Comparison of ENCODE assay signal across 10 cellular contexts in the genomic region with DNA sequence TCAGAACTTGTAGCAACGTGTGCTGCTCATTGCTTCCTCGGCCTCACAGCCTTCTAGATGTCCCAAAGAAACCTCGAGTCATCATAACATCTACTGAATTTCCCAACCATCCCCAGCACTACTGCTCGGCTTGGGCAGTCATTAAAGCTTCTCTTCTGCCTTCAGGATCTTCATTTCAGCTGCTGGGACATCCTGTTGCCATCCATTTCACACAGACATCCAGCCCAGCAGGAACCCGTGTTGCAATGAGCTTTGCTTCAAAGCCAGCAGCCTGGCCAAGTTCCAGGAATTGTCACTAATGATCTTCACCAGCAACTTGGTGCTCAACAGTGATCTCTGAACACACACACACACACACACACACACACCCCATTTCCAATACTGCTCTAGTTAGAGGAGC. TPM values are rescaled to one million over a fixed set of nuclear protein-coding genes. Genes with fewer than 3 reads are reported as not detected.
DNase-seq lines count a peak whose midpoint lies in the region; ATAC-seq and TF ChIP-seq lines count a peak whose summit lies in the region.
"Had no signal": no experiment of that assay in that cellular context is flagged by ENCODE, and none has a peak within 500 bp of the region (broad histone marks: within the 10 kb centered on the region; RNA-seq: fewer than 3 reads in every experiment).

No MANE protein-coding gene starts in this region.

- peaks cover 0 to 3% (median 0%) of the 10 kb centered on the region in 3 donors for H3K9me3 Mint-ChIP-seq in T-cell

- POLR2A ChIA-PET in HCT116 (lab: Charles Lee): interaction anchor here (0.9 kb wide), 1 partner anchor 18 kb away, joined by 5 read pairs; no protein-coding TSS in a partner anchor
- POLR2A ChIA-PET in T-cell (lab: Charles Lee): no interaction called here

- RAD21 ChIA-PET in HCT116 (lab: Charles Lee; ENCODE audit: low non-redundant PET in 1 of 2, low total read pairs in 2 of 2, uncharacterized antibody in 2 of 2, unreplicated experiment in 2 of 2): no interaction called here

- no peak overlapping the region for H3K9ac ChIP-seq in HCT116 (ENCODE audit: low read length)

- H3K4me3 ChIP-seq in HCT116 (replicated peaks in 1 of 2; ENCODE audit: low read depth in 1 of 2, low read length in 2 of 2) (no peak overlapping the region), skeletal muscle cell (ENCODE audit: low read depth, low read length) (no peak overlapping the region)

- BruUV-seq in HCT116 (replicated peaks; lab: Mats Ljungman, UMichigan): no TSS peak

- no peak overlapping the region for H3K4me3 Mint-ChIP-seq in T-cell

- H3K27ac Mint-ChIP-seq in T-cell: no peak overlapping the region

- H3K9me3 ChIP-seq in HCT116 (ENCODE audit: control insufficient read depth in 1 of 2, insufficient read depth in 1 of 2, low read depth in 1 of 2, low read length in 2 of 2): no peaks in the 10 kb centered on the region

- no peaks in the 10 kb centered on the region for H3K4me1 Mint-ChIP-seq in T-cell

- peak; percentile 27; the same call in 1 of the 2 replicates for ATAC-seq in HCT116
- peak; percentile 39 for ATAC-seq in SK-N-SH treated with all-trans-retinoic acid at 6 μM for 48 hours
- peak; percentile 65 to 66 for ATAC-seq in left cardiac atrium
- ATAC-seq in T-cell (replicated peaks in 1 of 4): no peak
- no peak for ATAC-seq in GM21825 (IDR thresholded peaks at IDR 0.05; ENCODE audit: unreplicated experiment)

- H3K36me3 Mint-ChIP-seq in T-cell: no peaks in the 10 kb centered on the region

- peaks cover 3% of the 10 kb centered on the region; the same call in 1 of the 2 replicates for H3K79me2 ChIP-seq in HCT116 (ENCODE audit: insufficient read depth, low read length)

- TF ChIP-seq RAD21 in HCT116 (IDR thresholded peaks at IDR 0.05; ENCODE audit: low read depth): no peak

- peaks cover 3 to 5% of the 10 kb centered on the region in 2 donors for H3K27me3 Mint-ChIP-seq in T-cell

- CTCF ChIA-PET in HCT116 (lab: Charles Lee): no interaction called here
- CTCF ChIA-PET in T-cell (lab: Charles Lee): interaction anchor here in 1 of 2 donors (0.6 kb wide), 1 partner anchor 144 kb away, joined by 6 read pairs; no protein-coding TSS in a partner anchor

- no peak for TF ChIP-seq POLR2A in HCT116 (IDR thresholded peaks at IDR 0.05; ENCODE audit: borderline replicate concordance, extremely low read depth, insufficient read depth, insufficient read length)

- no peak for DNase-seq in HCT116 (ENCODE audit: low read depth, low spot score)
- peak; percentile 82 for DNase-seq in left cardiac atrium
- DNase-seq in skeletal muscle cell (ENCODE audit: low read depth): peak; percentile 87
- no peak for DNase-seq in T-cell
- DNase-seq in iPS-NIHi11 (ENCODE audit: low spot score): no peak
- no peak for DNase-seq in stimulated activated CD8-positive, alpha-beta memory T cell treated with anti-CD3 and anti-CD28 coated beads, Interleukin-4, amount 100 ng/mL, for 48 hours
- DNase-seq: activated CD4-positive, alpha-beta T cell treated with anti-CD3 and anti-CD28 coated beads, Interleukin-2, amount 50 U/mL, for 48 hours; NCI-H187 treated with DMSO at 0.1 percent for 48 hours had no signal

- H3K4me1 ChIP-seq in HCT116 (ENCODE audit: control insufficient read depth in 1 of 2, insufficient read depth in 2 of 2, low read length in 2 of 2): peaks cover 10 to 18% of the 10 kb centered on the region in 2 experiments

- no peaks in the 10 kb centered on the region for H3K9me2 ChIP-seq in HCT116 (ENCODE audit: insufficient read depth)

- no peak for TF ChIP-seq CTCF in HCT116 (IDR thresholded peaks at IDR 0.05 in 2 of 3, conservative IDR thresholded peaks at IDR 0.05 in 1 of 3; ENCODE audit: borderline replicate concordance in 1 of 3, insufficient read depth in 1 of 3, low read depth in 2 of 3, low read length in 2 of 3)

- intact Hi-C loops in HCT116 (cut with micrococcal nuclease) (no loop called here), left cardiac atrium (cut with DNase I) (no loop called here)

- no peaks in the 10 kb centered on the region for H3K36me3 ChIP-seq in HCT116 (ENCODE audit: control insufficient read depth in 1 of 2, insufficient read depth in 2 of 2, low read length in 2 of 2)

- H3K27ac ChIP-seq in HCT116 (ENCODE audit: low read depth, low read length): no peak overlapping the region

- no peak overlapping the region for H2AFZ ChIP-seq in HCT116 (ENCODE audit: low read depth, low read length, poor library complexity, severe bottlenecking)

- H4K20me1 ChIP-seq in HCT116 (ENCODE audit: insufficient read depth): 0 out of 2 replicates have a peak, but pooled peaks cover 3% of the 10 kb centered on the region

- H3K4me2 ChIP-seq in HCT116 (ENCODE audit: low read length): no peak overlapping the region

- H3K27me3 ChIP-seq in HCT116 (ENCODE audit: insufficient read depth, low read length): no peaks in the 10 kb centered on the region

TF ChIP-seq in HCT116, 20 proteins besides CTCF, POLR2A, EP300 and RAD21 (continues in another document):
- TF ChIP-seq, protein P1, sequence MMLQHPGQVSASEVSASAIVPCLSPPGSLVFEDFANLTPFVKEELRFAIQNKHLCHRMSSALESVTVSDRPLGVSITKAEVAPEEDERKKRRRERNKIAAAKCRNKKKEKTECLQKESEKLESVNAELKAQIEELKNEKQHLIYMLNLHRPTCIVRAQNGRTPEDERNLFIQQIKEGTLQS (IDR thresholded peaks at IDR 0.05): no peak
- TF ChIP-seq CEBPB (IDR thresholded peaks at IDR 0.05; ENCODE audit: low read depth) (peak; percentile 66), SP1 (IDR thresholded peaks at IDR 0.05; ENCODE audit: low read depth) (no peak), YY1 (IDR thresholded peaks at IDR 0.05; ENCODE audit: extremely low read depth, insufficient replicate concordance, low read depth, low read length) (no peak), JUND (IDR thresholded peaks at IDR 0.05) (no peak), SIN3A (IDR thresholded peaks at IDR 0.05; ENCODE audit: low read depth) (no peak), SRF (IDR thresholded peaks at IDR 0.05; ENCODE audit: low read depth) (no peak), ELF1 (IDR thresholded peaks at IDR 0.05; ENCODE audit: borderline replicate concordance, low read depth) (no peak)
- TF ChIP-seq, protein P2, sequence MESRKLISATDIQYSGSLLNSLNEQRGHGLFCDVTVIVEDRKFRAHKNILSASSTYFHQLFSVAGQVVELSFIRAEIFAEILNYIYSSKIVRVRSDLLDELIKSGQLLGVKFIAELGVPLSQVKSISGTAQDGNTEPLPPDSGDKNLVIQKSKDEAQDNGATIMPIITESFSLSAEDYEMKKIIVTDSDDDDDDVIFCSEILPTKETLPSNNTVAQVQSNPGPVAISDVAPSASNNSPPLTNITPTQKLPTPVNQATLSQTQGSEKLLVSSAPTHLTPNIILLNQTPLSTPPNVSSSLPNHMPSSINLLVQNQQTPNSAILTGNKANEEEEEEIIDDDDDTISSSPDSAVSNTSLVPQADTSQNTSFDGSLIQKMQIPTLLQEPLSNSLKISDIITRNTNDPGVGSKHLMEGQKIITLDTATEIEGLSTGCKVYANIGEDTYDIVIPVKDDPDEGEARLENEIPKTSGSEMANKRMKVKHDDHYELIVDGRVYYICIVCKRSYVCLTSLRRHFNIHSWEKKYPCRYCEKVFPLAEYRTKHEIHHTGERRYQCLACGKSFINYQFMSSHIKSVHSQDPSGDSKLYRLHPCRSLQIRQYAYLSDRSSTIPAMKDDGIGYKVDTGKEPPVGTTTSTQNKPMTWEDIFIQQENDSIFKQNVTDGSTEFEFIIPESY (IDR thresholded peaks at IDR 0.05; ENCODE audit: extremely low read depth, insufficient replicate concordance, low read length): no peak

TF ChIP-seq in SK-N-SH treated with all-trans-retinoic acid at 6 μM for 48 hours, 23 proteins besides CTCF, POLR2A, EP300 and RAD21:
- no peak for TF ChIP-seq OSR1 (CRISPR knock-in tag; IDR thresholded peaks at IDR 0.05)
- TF ChIP-seq RARB (CRISPR knock-in tag; IDR thresholded peaks at IDR 0.05): no peak
- peak; percentile 8; the same call in 1 of the 2 replicates for TF ChIP-seq ISL1 (CRISPR knock-in tag; IDR thresholded peaks at IDR 0.05)
TF ChIP-seq in SK-N-SH treated with all-trans-retinoic acid at 6 μM for 48 hours: peak in this region for 1.

RNA-seq across cellular contexts. Expression of a gene that starts 18.5 kb away (rescaled TPM):
- total RNA-seq in HCT116 (2021; ENCODE audit: unreplicated experiment) (38.0 TPM), left cardiac atrium (10 to 100 TPM; 92.2 to 92.8 TPM), T-cell (1 to 10 TPM in 2 of 5 donors, under 1 TPM in 1, not detected in 2; 0.53 to 1.9 (median 1.0) TPM)
- polyA plus RNA-seq in HCT116 (2012): 33.8 and 41.7 TPM in 2 replicates

Comparison
In these comparisons a context has a peak if more than half of its experiments do, and no peak if none do; other contexts are left out.
1. ATAC-seq: peak in HCT116 (single experiment), SK-N-SH treated with all-trans-retinoic acid at 6 μM for 48 hours (single experiment) and left cardiac atrium (2 of 2); none in T-cell (0 of 4) and GM21825 (single experiment).
2. DNase-seq: peak in left cardiac atrium (single experiment) and skeletal muscle cell (single experiment); none in HCT116 (single experiment), T-cell (0 of 34), iPS-NIHi11 (single experiment) and stimulated activated CD8-positive, alpha-beta memory T cell treated with anti-CD3 and anti-CD28 coated beads, Interleukin-4, amount 100 ng/mL, for 48 hours (single experiment).
3. RNA of a gene that starts 18.5 kb away (total RNA-seq): 92.2 to 92.8 TPM in left cardiac atrium and 38.0 TPM in HCT116 (single experiment); 0.53 to 1.9 TPM in T-cell; every median in the first group is over 10 times any median in the second.